Comparison of ENCODE assay signal across 29 cellular contexts in genomic region chrX:154022108-154022507, GRCh38. TPM values are rescaled to one million over a fixed set of nuclear protein-coding genes. Genes with fewer than 3 reads are reported as not detected.
A peak's percentile ranks its signal among the peaks of the same experiment; 100 is the strongest.
DNase-seq lines count a peak whose midpoint lies in the region; ATAC-seq and TF ChIP-seq lines count a peak whose summit lies in the region.
"Had no signal": no experiment of that assay in that cellular context is flagged by ENCODE, and none has a peak within 500 bp of the region (broad histone marks: within the 10 kb centered on the region; RNA-seq: fewer than 3 reads in every experiment).

No MANE protein-coding gene starts in this region.

- DNase-seq in CD14-positive monocyte (ENCODE audit: low spot score) (no peak), H7 (peak; percentile 49), T-cell (no peak), inferior parietal cortex (ENCODE audit: extremely low spot score) (no peak), DMS153 (lab: John Stamatoyannopoulos, UW) (no peak), COR-L47 (lab: John Stamatoyannopoulos, UW) (no peak)
- no peak for DNase-seq in stimulated activated naive CD4-positive, alpha-beta T cell (lab: John Stamatoyannopoulos, UW)
- DNase-seq: activated CD4-positive, alpha-beta T cell treated with anti-CD3 and anti-CD28 coated beads, Interleukin-2, amount 50 U/mL, for 4 hours; activated naive CD4-positive, alpha-beta T cell treated with anti-CD3 and anti-CD28 coated beads, Interleukin-2, amount 50 U/mL, for 16 hours; CD4-positive, alpha-beta memory T cell; dermis blood vessel endothelial cell; DMS53; heart right ventricle; HFFc6; kidney glomerular epithelial cell; midbrain; naive thymus-derived CD4-positive, alpha-beta T cell; NCI-H1092 treated with DMSO at 0.1 percent for 48 hours; NCI-H187; NCI-H524; occipital lobe; PC-9; SHP77; stimulated activated naive CD4-positive, alpha-beta T cell treated with Interleukin-2 at 50 U/mL for 16 hours; testis had no signal

- H3K4me1 Mint-ChIP-seq in CD14-positive monocyte (peaks cover 30% of the 10 kb centered on the region), T-cell (peaks cover 5 to 15% (median 15%) of the 10 kb centered on the region in 3 donors), nephron (peaks cover 19% of the 10 kb centered on the region)

- CTCF ChIA-PET in T-cell (lab: Charles Lee): no interaction called here

- POLR2A ChIA-PET in T-cell (lab: Charles Lee): no interaction called here

- intact Hi-C loops in CD14-positive monocyte (cut with micrococcal nuclease): no loop called here

- ATAC-seq in T-cell (replicated peaks in 1 of 4): no peak
- ATAC-seq: activated CD4-positive, CD25-positive, alpha-beta regulatory T cell treated with anti-CD3 and anti-CD28 coated beads, Interleukin-2, amount 50 U/mL, for 24 hours; heart right ventricle; naive thymus-derived CD4-positive, alpha-beta T cell had no signal

- no peaks in the 10 kb centered on the region for H3K36me3 ChIP-seq in H7 (replicated peaks; ENCODE audit: control insufficient read depth, insufficient read depth, low read length)

- H3K27me3 Mint-ChIP-seq in CD14-positive monocyte (ENCODE audit: low read depth in 3 of 3) (peaks cover 0 to 58% (median 0%) of the 10 kb centered on the region in 3 donors), T-cell (peaks cover 0 to 4% of the 10 kb centered on the region in 2 donors), nephron (ENCODE audit: low read depth) (no peaks in the 10 kb centered on the region)
- H3K27me3 Mint-ChIP-seq: brain; CD4-positive, alpha-beta memory T cell; naive thymus-derived CD4-positive, alpha-beta T cell had no signal

- H3K4me3 Mint-ChIP-seq in CD14-positive monocyte (no peak overlapping the region), T-cell (no peak overlapping the region), nephron (peak overlapping the region in 2 of 3 experiments; percentile 43 to 53)
- H3K4me3 Mint-ChIP-seq: activated T-helper 1 cell treated with anti-CD3 and anti-CD28 coated beads, Interleukin-12 subunit alpha, Interleukin-12 subunit beta, Interleukin-2, Interleukin-4 antibody, amounts not matched to agents 30 ng/mL and 10 ng/mL and 1 ng/mL, durations not matched to agents 14 hours and 24 hours and 36 hours; HFFc6; naive thymus-derived CD4-positive, alpha-beta T cell had no signal

- TF ChIP-seq CTCF in CD14-positive monocyte (IDR thresholded peaks at IDR 0.05): no peak
- no peak for TF ChIP-seq CTCF in nephron (IDR thresholded peaks at IDR 0.05; ENCODE audit: unreplicated experiment in 3 of 3)

- no peaks in the 10 kb centered on the region for H3K27me3 ChIP-seq in H7 (ENCODE audit: control insufficient read depth, insufficient read depth, low read length)
- H3K27me3 ChIP-seq: testis had no signal

- H3K4me3 ChIP-seq in H7 (ENCODE audit: insufficient read depth, low read depth, low read length): no peak overlapping the region
- H3K4me3 ChIP-seq: heart right ventricle, PC-9, testis had no signal

- H3K36me3 Mint-ChIP-seq in CD14-positive monocyte: peaks cover 5 to 17% of the 10 kb centered on the region in 2 donors
- no peaks in the 10 kb centered on the region for H3K36me3 Mint-ChIP-seq in T-cell
- H3K36me3 Mint-ChIP-seq in nephron (ENCODE audit: low read depth): peaks cover 3% of the 10 kb centered on the region
- H3K36me3 Mint-ChIP-seq: brain had no signal

- H3K27ac Mint-ChIP-seq in CD14-positive monocyte (peak overlapping the region in 5 of 7 donors; percentile 30 to 54 (median 44)), T-cell (peak overlapping the region; percentile 36 to 39), nephron (peak overlapping the region; percentile 33 to 79 (median 61))
- H3K27ac Mint-ChIP-seq: activated T-helper 1 cell treated with anti-CD3 and anti-CD28 coated beads, Interleukin-12 subunit alpha, Interleukin-12 subunit beta, Interleukin-2, Interleukin-4 antibody, amounts not matched to agents 30 ng/mL and 10 ng/mL and 1 ng/mL, durations not matched to agents 14 hours and 24 hours and 36 hours had no signal

- H3K9me3 Mint-ChIP-seq in CD14-positive monocyte: peaks cover 0 to 7% (median 0%) of the 10 kb centered on the region in 7 donors
- H3K9me3 Mint-ChIP-seq in T-cell: no peaks in the 10 kb centered on the region
- H3K9me3 Mint-ChIP-seq in nephron: peaks cover 8% of the 10 kb centered on the region
- H3K9me3 Mint-ChIP-seq: activated T-helper 1 cell treated with anti-CD3 and anti-CD28 coated beads, Interleukin-12 subunit alpha, Interleukin-12 subunit beta, Interleukin-2, Interleukin-4 antibody, amounts not matched to agents 30 ng/mL and 10 ng/mL and 1 ng/mL, durations not matched to agents 14 hours and 24 hours and 36 hours; HFFc6; naive thymus-derived CD4-positive, alpha-beta T cell had no signal

RNA-seq across cellular contexts. Expression of gene IRAK1, which starts 2.4 kb away (rescaled TPM):
- polyA plus RNA-seq in CD14-positive monocyte: 10 to 100 TPM; 47.8 to 49.5 TPM
- 34.4 and 44.6 TPM in 2 replicates for total RNA-seq in H7 (2014; rRNA removed; shearing (Covaris generic))
- total RNA-seq in T-cell: 100 to 1,000 TPM in 1 of 5 donors, 10 to 100 TPM in 4; 66.5 to 102 (median 85.0) TPM

RNA-seq across cellular contexts. Expression of gene TMEM187, which starts 49.6 kb away (rescaled TPM):
- polyA plus RNA-seq in CD14-positive monocyte: 1 to 10 TPM; 2.8 to 4.9 TPM
- total RNA-seq in H7 (2014; rRNA removed; shearing (Covaris generic)): 8.8 and 9.5 TPM in 2 replicates
- 10 to 100 TPM in 3 of 5 donors, 1 to 10 TPM in 2; 4.0 to 16.9 (median 14.1) TPM for total RNA-seq in T-cell

RNA-seq across cellular contexts. Expression of gene HCFC1, which starts 50.5 kb away (rescaled TPM):
- 1 to 10 TPM; 1.9 to 3.8 TPM for polyA plus RNA-seq in CD14-positive monocyte
- 64.9 and 70.0 TPM in 2 replicates for total RNA-seq in H7 (2014; rRNA removed; shearing (Covaris generic))
- 10 to 100 TPM; 67.1 to 73.4 (median 69.2) TPM for total RNA-seq in T-cell

Comparison
In these comparisons a context has a peak if more than half of its experiments do, and no peak if none do; other contexts are left out.
1. H3K4me3 Mint-ChIP-seq: peak in nephron (2 of 3); none in CD14-positive monocyte (0 of 2) and T-cell (0 of 3).
2. Peak in every context shown above with its lines, with median percentiles within 50 percentile points of each other: H3K27ac Mint-ChIP-seq.